Comparison of ENCODE assay signal across 8 cellular contexts in genomic region chr2:1742680-1743395, GRCh38. TPM values are rescaled to one million over a fixed set of nuclear protein-coding genes. Genes with fewer than 3 reads are reported as not detected.
DNase-seq lines count a peak whose midpoint lies in the region; ATAC-seq and TF ChIP-seq lines count a peak whose summit lies in the region.

No MANE protein-coding gene starts in this region.

- no peaks in the 10 kb centered on the region for H3K36me3 ChIP-seq in neutrophil

- ATAC-seq in Right ventricle myocardium superior (ENCODE audit: poor library complexity) (peak; percentile 74), GM18861 (IDR thresholded peaks at IDR 0.05; ENCODE audit: unreplicated experiment) (no peak)

- peaks cover 21% of the 10 kb centered on the region for H3K27me3 Mint-ChIP-seq in activated naive CD8-positive, alpha-beta T cell

- H3K27me3 ChIP-seq in neutrophil: peaks cover 69% of the 10 kb centered on the region

- H3K36me3 Mint-ChIP-seq in activated naive CD8-positive, alpha-beta T cell: no peaks in the 10 kb centered on the region

- intact Hi-C loops in Right ventricle myocardium superior (cut with DNase I): loop anchor here (10.0 kb wide), 1 partner anchor 68 kb away; no protein-coding TSS in a partner anchor

- no peak overlapping the region for H3K27ac ChIP-seq in neutrophil

- H3K4me3 ChIP-seq in neutrophil (ENCODE audit: low read depth in 1 of 2, low read length in 1 of 2): peak overlapping the region; percentile 25 to 28

- H3K27ac Mint-ChIP-seq in activated naive CD8-positive, alpha-beta T cell: no peak overlapping the region

- peak overlapping the region; percentile 85 for H3K4me3 Mint-ChIP-seq in activated naive CD8-positive, alpha-beta T cell

- peaks cover 10% of the 10 kb centered on the region for H3K4me1 Mint-ChIP-seq in activated naive CD8-positive, alpha-beta T cell (ENCODE audit: low read depth)

- H3K9me3 Mint-ChIP-seq in activated naive CD8-positive, alpha-beta T cell (ENCODE audit: low read depth): no peaks in the 10 kb centered on the region

- TF ChIP-seq CTCF in neutrophil (IDR thresholded peaks at IDR 0.05): no peak

- peak; percentile 5 to 12 (median 10) for DNase-seq in stimulated activated CD4-positive, alpha-beta T cell treated with anti-CD3 and anti-CD28 coated beads, Interleukin-12 subunit alpha, Interleukin-12 subunit beta, amount 100 ng/mL, for 48 hours (ENCODE audit: low read depth in 2 of 3, low spot score in 1 of 3)
- no peak for DNase-seq in stimulated activated CD4-positive, alpha-beta T cell treated with anti-CD3 and anti-CD28 coated beads, Interleukin-12 subunit alpha, Interleukin-12 subunit beta, amount 100 ng/mL, for 4 hours
- DNase-seq in Right ventricle myocardium superior: peak; percentile 86
- no peak for DNase-seq in SW 1271 (lab: John Stamatoyannopoulos, UW)
- DNase-seq in NOMO-1 (lab: John Stamatoyannopoulos, UW; ENCODE audit: unreplicated experiment in 2 of 2): no peak

- H3K9me3 ChIP-seq in neutrophil: no peaks in the 10 kb centered on the region

- peaks cover 3 to 5% of the 10 kb centered on the region in 2 experiments for H3K4me1 ChIP-seq in neutrophil (ENCODE audit: control insufficient read depth in 1 of 2, insufficient read depth in 1 of 2, low read depth in 1 of 2, low read length in 1 of 2)

RNA-seq across cellular contexts. Expression of gene PXDN, which starts 1.5 kb away (rescaled TPM):
- total RNA-seq in Right ventricle myocardium superior: 15.6 TPM

Comparison
In these comparisons a context has a peak if more than half of its experiments do, and no peak if none do; other contexts are left out.
1. DNase-seq: peak in stimulated activated CD4-positive, alpha-beta T cell treated with anti-CD3 and anti-CD28 coated beads, Interleukin-12 subunit alpha, Interleukin-12 subunit beta, amount 100 ng/mL, for 48 hours (3 of 3) and Right ventricle myocardium superior (single experiment); none in stimulated activated CD4-positive, alpha-beta T cell treated with anti-CD3 and anti-CD28 coated beads, Interleukin-12 subunit alpha, Interleukin-12 subunit beta, amount 100 ng/mL, for 4 hours (single experiment), SW 1271 (0 of 2) and NOMO-1 (0 of 2).